ENCODE assay signal across 14 cellular contexts in genomic region chr20:50559856-50560623, GRCh38. TPM values are rescaled to one million over a fixed set of nuclear protein-coding genes. Genes with fewer than 3 reads are reported as not detected.
DNase-seq lines count a peak whose midpoint lies in the region; ATAC-seq and TF ChIP-seq lines count a peak whose summit lies in the region.
"Had no signal": no experiment of that assay in that cellular context is flagged by ENCODE, and none has a peak within 500 bp of the region (broad histone marks: within the 10 kb centered on the region; RNA-seq: fewer than 3 reads in every experiment).

No MANE protein-coding gene starts in this region.

- no peak overlapping the region for H3K4me3 Mint-ChIP-seq in activated CD8-positive, alpha-beta memory T cell treated with anti-CD3 and anti-CD28 coated beads, Interleukin-2, amount 10 ng/mL, durations not matched to agents 7 days and 5 days
- H3K4me3 Mint-ChIP-seq in chondrocyte (ENCODE audit: unreplicated experiment): no peak overlapping the region

- CTCF ChIA-PET in activated CD8-positive, alpha-beta memory T cell treated with anti-CD3 and anti-CD28 coated beads, Interleukin-2, amount 10 ng/mL, durations not matched to agents 7 days and 5 days (lab: Charles Lee): interaction anchor here (0.7 to 1.8 kb wide), 4 partner anchors 33 to 82 kb away, joined by 3 to 7 read pairs (median 4); no protein-coding TSS in a partner anchor

- H3K36me3 ChIP-seq in RWPE2 (ENCODE audit: low read depth): peaks cover 67% of the 10 kb centered on the region
- H3K36me3 ChIP-seq in sigmoid colon: peaks cover 0 to 12% (median 2%) of the 10 kb centered on the region in 4 donors
- H3K36me3 ChIP-seq: colonic mucosa had no signal

- no peaks in the 10 kb centered on the region for H3K9me3 Mint-ChIP-seq in activated CD8-positive, alpha-beta memory T cell treated with anti-CD3 and anti-CD28 coated beads, Interleukin-2, amount 10 ng/mL, durations not matched to agents 7 days and 5 days (ENCODE audit: low read depth)
- no peaks in the 10 kb centered on the region for H3K9me3 Mint-ChIP-seq in chondrocyte (ENCODE audit: low read depth)

- no peak for DNase-seq in activated CD8-positive, alpha-beta memory T cell treated with anti-CD3 and anti-CD28 coated beads, Interleukin-2, amount 10 ng/mL, durations not matched to agents 7 days and 5 days
- DNase-seq in activated CD8-positive, alpha-beta memory T cell treated with anti-CD3 and anti-CD28 coated beads, Interleukin-2, amount 50 U/mL, for 48 hours: no peak
- DNase-seq in RWPE2 (ENCODE audit: low spot score) (no peak), chondrocyte (ENCODE audit: low spot score) (no peak), sigmoid colon (no peak), SHP77 treated with DMSO at 0.1 percent for 48 hours (lab: John Stamatoyannopoulos, UW) (no peak)
- DNase-seq: activated CD4-positive, alpha-beta T cell treated with anti-CD3 and anti-CD28 coated beads for 4 hours; activated gamma-delta T cell treated with Interleukin-2 at 50 U/mL for 16 hours; colonic mucosa; MM.1S; NCI-H2171; spleen had no signal

- peaks cover under 1% of the 10 kb centered on the region for H3K9me3 ChIP-seq in RWPE2 (ENCODE audit: severe bottlenecking)
- H3K9me3 ChIP-seq in sigmoid colon: no peaks in the 10 kb centered on the region
- H3K9me3 ChIP-seq: colonic mucosa, spleen had no signal

- WGBS in sigmoid colon, 2 donors: 94 to 95% methylated on average over 8 of the region's 8 CpGs

- TF ChIP-seq CTCF in RWPE2 (IDR thresholded peaks at IDR 0.05; ENCODE audit: poor library complexity, severe bottlenecking) (no peak), chondrocyte (IDR thresholded peaks at IDR 0.05) (no peak), sigmoid colon (IDR thresholded peaks at IDR 0.05) (no peak)

- H3K4me1 ChIP-seq in RWPE2 (ENCODE audit: insufficient read depth, poor library complexity, severe bottlenecking) (peaks cover 43% of the 10 kb centered on the region), sigmoid colon (peaks cover 0 to 43% (median 32%) of the 10 kb centered on the region in 4 donors)
- H3K4me1 ChIP-seq: colonic mucosa had no signal

- no peak for TF ChIP-seq POLR2A in sigmoid colon (IDR thresholded peaks at IDR 0.05)

- peaks cover 59% of the 10 kb centered on the region for H3K4me1 Mint-ChIP-seq in activated CD8-positive, alpha-beta memory T cell treated with anti-CD3 and anti-CD28 coated beads, Interleukin-2, amount 10 ng/mL, durations not matched to agents 7 days and 5 days
- peaks cover 60% of the 10 kb centered on the region for H3K4me1 Mint-ChIP-seq in chondrocyte (ENCODE audit: low read depth)

- H3K27me3 ChIP-seq in RWPE2 (ENCODE audit: insufficient read depth, poor library complexity, severe bottlenecking) (no peaks in the 10 kb centered on the region), sigmoid colon (no peaks in the 10 kb centered on the region)
- H3K27me3 ChIP-seq: colonic mucosa, spleen had no signal

- H3K27ac ChIP-seq in RWPE2 (ENCODE audit: poor library complexity, severe bottlenecking): peak overlapping the region; percentile 93
- peak overlapping the region in 3 of 4 donors; percentile 78 to 86 (median 85) for H3K27ac ChIP-seq in sigmoid colon
- H3K27ac ChIP-seq: colonic mucosa had no signal

- H3K27me3 Mint-ChIP-seq in activated CD8-positive, alpha-beta memory T cell treated with anti-CD3 and anti-CD28 coated beads, Interleukin-2, amount 10 ng/mL, durations not matched to agents 7 days and 5 days: no peaks in the 10 kb centered on the region
- H3K27me3 Mint-ChIP-seq in chondrocyte (ENCODE audit: low read depth): no peaks in the 10 kb centered on the region

- ATAC-seq in activated CD8-positive, alpha-beta memory T cell treated with anti-CD3 and anti-CD28 coated beads, Interleukin-2, amount 10 ng/mL, durations not matched to agents 7 days and 5 days: no peak
- no peak for ATAC-seq in RWPE2 (ENCODE audit: low read depth)
- ATAC-seq in GM18520 (IDR thresholded peaks at IDR 0.05; ENCODE audit: unreplicated experiment): no peak
- no peak for ATAC-seq in HG02571 (IDR thresholded peaks at IDR 0.05; ENCODE audit: unreplicated experiment)

- no peak overlapping the region for H3K4me3 ChIP-seq in RWPE2 (ENCODE audit: severe bottlenecking)
- no peak overlapping the region for H3K4me3 ChIP-seq in sigmoid colon
- H3K4me3 ChIP-seq: colonic mucosa, spleen had no signal

- no peak for TF ChIP-seq EP300 in sigmoid colon (IDR thresholded peaks at IDR 0.05)

- H3K36me3 Mint-ChIP-seq in activated CD8-positive, alpha-beta memory T cell treated with anti-CD3 and anti-CD28 coated beads, Interleukin-2, amount 10 ng/mL, durations not matched to agents 7 days and 5 days: peaks cover 55% of the 10 kb centered on the region
- peaks cover 5% of the 10 kb centered on the region for H3K36me3 Mint-ChIP-seq in chondrocyte (ENCODE audit: low read depth)

- peak overlapping the region; percentile 42 for H3K27ac Mint-ChIP-seq in activated CD8-positive, alpha-beta memory T cell treated with anti-CD3 and anti-CD28 coated beads, Interleukin-2, amount 10 ng/mL, durations not matched to agents 7 days and 5 days
- peak overlapping the region; percentile 78 for H3K27ac Mint-ChIP-seq in chondrocyte (ENCODE audit: unreplicated experiment)

- intact Hi-C loops in sigmoid colon (cut with DNase I): no loop called here

RNA-seq across cellular contexts. Expression of gene PTPN1, which starts 49.9 kb away (rescaled TPM):
- total RNA-seq in activated CD8-positive, alpha-beta memory T cell treated with anti-CD3 and anti-CD28 coated beads, Interleukin-2, amount 10 ng/mL, durations not matched to agents 7 days and 5 days: 10 to 100 TPM; 62.5 to 74.7 TPM
- total RNA-seq in chondrocyte (30.3 to 32.4 TPM (median 30.8 TPM) in 3 replicates), sigmoid colon (10 to 100 TPM; 21.6 to 31.2 (median 23.6) TPM)
- polyA plus RNA-seq in sigmoid colon: 10 to 100 TPM; 14.4 to 41.5 (median 23.6) TPM
